23 cellular contexts compared by ENCODE assay signal in the genomic region with DNA sequence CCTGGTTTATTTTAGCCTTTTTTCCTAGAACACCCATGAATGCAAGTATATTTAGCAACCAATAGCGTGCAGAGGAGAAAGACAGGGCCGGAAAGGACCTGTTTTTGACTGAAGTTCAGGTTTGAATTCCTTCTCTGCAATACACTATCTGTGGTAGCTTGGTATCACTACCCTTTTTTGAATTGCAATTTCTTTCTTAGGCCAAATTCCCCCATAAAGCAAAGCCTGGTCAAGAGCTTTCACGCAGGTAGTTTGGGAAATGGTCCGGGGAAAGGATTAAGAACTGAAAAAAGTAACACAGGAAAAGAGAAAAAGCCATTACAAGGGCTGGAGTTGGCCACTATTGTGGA. TPM values are rescaled to one million over a fixed set of nuclear protein-coding genes. Genes with fewer than 3 reads are reported as not detected.
"Had no signal": no experiment of that assay in that cellular context is flagged by ENCODE, and none has a peak within 500 bp of the region (broad histone marks: within the 10 kb centered on the region; RNA-seq: fewer than 3 reads in every experiment).

No MANE protein-coding gene starts in this region.

- FAIRE-seq: frontal cortex, kidney had no signal

- H3K4me2 ChIP-seq: neural progenitor cell had no signal

- H3K36me3 ChIP-seq: esophagus squamous epithelium, neural progenitor cell, prostate gland, right atrium auricular region, sigmoid colon, tibial artery had no signal

- H3K27me3 ChIP-seq: esophagus squamous epithelium, neural progenitor cell, right atrium auricular region, sigmoid colon, testis, tibial artery had no signal

- H3K4me3 ChIP-seq: esophagus squamous epithelium, lung, mucosa of descending colon, neural progenitor cell, prostate gland, right atrium auricular region, sigmoid colon, testis, tibial artery had no signal

- ATAC-seq: effector memory CD8-positive, alpha-beta T cell; left lobe of liver; mucosa of descending colon; natural killer cell treated with Interleukin-12 subunit alpha and Interleukin-12 subunit beta and Interleukin-15 and Interleukin-18, amount 100 ng/mL, for 72 hours; stimulated activated memory B cell treated with anti-CD40 and anti-IgM and Interleukin-4, amounts not matched to agents 10 μg/mL and 1 μg/mL and 100 μg/mL, for 72 hours; stimulated activated naive CD8-positive, alpha-beta T cell treated with anti-CD3 and anti-CD28 coated beads, Interleukin-15, Interleukin-2, amounts not matched to agents 100 U/mL and 50 U/mL, for 24 hours had no signal

- H3K9ac ChIP-seq: neural progenitor cell had no signal

- H3K9me3 ChIP-seq: mucosa of descending colon, prostate gland, sigmoid colon, testis had no signal

- H3K4me1 ChIP-seq: prostate gland, testis had no signal

- H3K27ac ChIP-seq: esophagus squamous epithelium, neural progenitor cell, prostate gland, right atrium auricular region, sigmoid colon, testis had no signal

- H2AFZ ChIP-seq: neural progenitor cell had no signal

- DNase-seq: cortex of kidney; effector memory CD8-positive, alpha-beta T cell; erythroblast; esophagus squamous epithelium; head of caudate nucleus; kidney; mucosa of descending colon; naive B cell; sigmoid colon; stimulated activated CD4-positive, alpha-beta T cell treated with anti-CD3 and anti-CD28 coated beads, Interleukin-2, amount 100 ng/mL, for 24 hours; stimulated activated CD4-positive, alpha-beta T cell treated with anti-CD3 and anti-CD28 coated beads, Interleukin-4, amount 100 ng/mL, for 4 hours; stimulated activated naive CD8-positive, alpha-beta T cell treated with anti-CD3 and anti-CD28 coated beads, Interleukin-15, Interleukin-2, amounts not matched to agents 100 U/mL and 50 U/mL, for 24 hours; substantia nigra; testis; tibial artery had no signal

RNA-seq across cellular contexts. Expression of a gene that starts 38.8 kb away (rescaled TPM):
- total RNA-seq: natural killer cell treated with Interleukin-12 subunit alpha and Interleukin-12 subunit beta and Interleukin-15 and Interleukin-18, amount 100 ng/mL, for 72 hours had no signal
